8 cellular contexts compared by ENCODE assay signal in the genomic region with DNA sequence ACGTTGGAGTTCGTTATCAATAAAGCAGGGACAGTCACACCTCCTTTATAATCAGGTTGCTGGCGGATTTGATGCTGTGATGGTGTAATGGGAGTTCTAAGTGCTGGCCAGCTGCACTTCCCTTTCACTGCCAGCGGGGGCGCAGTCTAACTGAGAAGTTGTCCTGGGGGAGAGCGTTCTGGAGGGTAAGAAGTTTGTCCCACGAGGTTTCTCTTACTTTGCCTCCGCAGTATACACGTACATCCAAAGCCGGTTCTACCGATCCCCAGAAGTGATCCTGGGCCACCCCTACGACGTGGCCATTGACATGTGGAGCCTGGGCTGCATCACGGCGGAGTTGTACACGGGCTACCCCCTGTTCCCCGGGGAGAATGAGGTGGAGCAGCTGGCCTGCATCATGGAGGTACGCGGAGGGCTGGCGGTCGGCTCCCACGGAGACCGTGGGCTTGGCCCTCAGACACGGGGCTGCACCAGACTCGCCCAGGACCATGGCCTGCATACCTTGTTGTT. TPM values are rescaled to one million over a fixed set of nuclear protein-coding genes. Genes with fewer than 3 reads are reported as not detected.
DNase-seq lines count a peak whose midpoint lies in the region; ATAC-seq and TF ChIP-seq lines count a peak whose summit lies in the region.

No MANE protein-coding gene starts in this region.

- POLR2A ChIA-PET in OCI-LY7 (lab: Charles Lee), result interaction anchor here (1.0 to 1.1 kb wide), 2 partner anchors 13 to 44 kb away, joined by 3 read pairs; no protein-coding TSS in a partner anchor

- H3K4me3 ChIP-seq in HUES48 (ENCODE audit: low read depth, low read length), result peak overlapping the region; percentile 79
- H3K4me3 ChIP-seq in OCI-LY7 (ENCODE audit: low read depth, low read length, poor library complexity, severe bottlenecking), result peak overlapping the region; percentile 83
- peak overlapping the region; percentile 84 to 99 for H3K4me3 ChIP-seq in esophagus (ENCODE audit: low read depth in 1 of 2, low read length in 2 of 2)
- H3K4me3 ChIP-seq in muscle layer of colon (ENCODE audit: low read depth in 1 of 2, low read length in 2 of 2), result peak overlapping the region; percentile 80 to 99

- H4K20me1 ChIP-seq in OCI-LY7 (ENCODE audit: insufficient read depth, low read length), result no peaks in the 10 kb centered on the region

- peaks cover 3% of the 10 kb centered on the region; the same call in 1 of the 2 replicates for H3K4me1 ChIP-seq in HUES48 (ENCODE audit: control insufficient read depth, insufficient read depth, low read length)
- no peaks in the 10 kb centered on the region for H3K4me1 ChIP-seq in OCI-LY7 (ENCODE audit: insufficient read depth, low read length, poor library complexity, severe bottlenecking)
- H3K4me1 ChIP-seq in esophagus (ENCODE audit: control insufficient read depth in 2 of 2, insufficient read depth in 2 of 2, low read length in 1 of 2), result peaks cover 0 to 2% of the 10 kb centered on the region in 2 donors
- peaks cover 4% of the 10 kb centered on the region for H3K4me1 ChIP-seq in muscle layer of colon (ENCODE audit: insufficient read depth, low read length)

- no peaks in the 10 kb centered on the region for H3K9me2 ChIP-seq in OCI-LY7 (ENCODE audit: insufficient read depth, low read length)

- CTCF ChIA-PET in OCI-LY7 (lab: Charles Lee; ENCODE audit: unreplicated experiment), result no interaction called here

- no peaks in the 10 kb centered on the region for H3K36me3 ChIP-seq in HUES48 (ENCODE audit: control insufficient read depth, insufficient read depth, low read length)
- H3K36me3 ChIP-seq in OCI-LY7 (ENCODE audit: insufficient read depth, low read length), result no peaks in the 10 kb centered on the region
- no peaks in the 10 kb centered on the region for H3K36me3 ChIP-seq in esophagus (ENCODE audit: control insufficient read depth in 2 of 2, insufficient read depth in 2 of 2, low read length in 1 of 2)
- H3K36me3 ChIP-seq in muscle layer of colon (ENCODE audit: insufficient read depth, low read length), result peaks cover 6% of the 10 kb centered on the region

- peak; percentile 88 for DNase-seq in DMS114 treated with DMSO at 0.1 percent for 48 hours (lab: John Stamatoyannopoulos, UW; ENCODE audit: unreplicated experiment)
- DNase-seq in OCI-LY7 (ENCODE audit: low spot score), result peak; percentile 89
- DNase-seq in activated T-cell treated with anti-CD3 and anti-CD28 coated beads, Interleukin-2, amount 50 U/mL, for 1 hour, result peak; percentile 82
- peak; percentile 52 to 60 for DNase-seq in stimulated activated CD8-positive, alpha-beta memory T cell treated with anti-CD3 and anti-CD28 coated beads, Interleukin-7, amount 100 ng/mL, for 1 hour (ENCODE audit: low read depth in 2 of 2)

- H2AFZ ChIP-seq in OCI-LY7 (ENCODE audit: low read length), result peak overlapping the region; percentile 93

- intact Hi-C loops in OCI-LY7 (cut with micrococcal nuclease; ENCODE audit: unreplicated experiment), result loop anchor here (1.0 to 2.0 kb wide), 2 partner anchors 44 to 66 kb away; a partner anchor contains a TSS

- H3K9ac ChIP-seq in HUES48 (ENCODE audit: low read depth, low read length) (peak overlapping the region; percentile 65), muscle layer of colon (ENCODE audit: low read length) (peak overlapping the region; percentile 91)

- BruUV-seq in OCI-LY7 (replicated peaks; lab: Mats Ljungman, UMichigan), result no TSS peak

- no peaks in the 10 kb centered on the region for H3K27me3 ChIP-seq in HUES48 (ENCODE audit: control insufficient read depth, insufficient read depth, low read length)
- H3K27me3 ChIP-seq in esophagus (ENCODE audit: control insufficient read depth in 1 of 2, insufficient read depth in 2 of 2, low read length in 2 of 2), result no peaks in the 10 kb centered on the region
- no peaks in the 10 kb centered on the region for H3K27me3 ChIP-seq in muscle layer of colon (ENCODE audit: control insufficient read depth in 1 of 2, insufficient read depth in 2 of 2, low read length in 2 of 2)

- H3K79me2 ChIP-seq in OCI-LY7 (ENCODE audit: insufficient read depth, low read depth, low read length), result peaks cover 14% of the 10 kb centered on the region; the same call in 1 of the 2 replicates

- H3K27ac ChIP-seq in HUES48 (ENCODE audit: low read depth, low read length) (no peak overlapping the region), OCI-LY7 (ENCODE audit: low read depth, low read length, poor library complexity, severe bottlenecking) (no peak overlapping the region), esophagus (ENCODE audit: low read depth in 2 of 2, low read length in 1 of 2) (peak overlapping the region; percentile 52 to 65), muscle layer of colon (ENCODE audit: low read depth, low read length) (peak overlapping the region; percentile 89)

- ATAC-seq in GM21381 (IDR thresholded peaks at IDR 0.05; ENCODE audit: unreplicated experiment), result peak; percentile 95

- H3K4me2 ChIP-seq in OCI-LY7 (ENCODE audit: low read length), result peak overlapping the region; percentile 72

- TF ChIP-seq CTCF in OCI-LY7 (conservative IDR thresholded peaks at IDR 0.05; ENCODE audit: low read length), result peak; percentile 97

- WGBS in esophagus, 2 donors, result 2 to 3% methylated on average over 25 of the region's 25 CpGs

- H3K9me3 ChIP-seq in HUES48 (ENCODE audit: control insufficient read depth, insufficient read depth, low read length) (no peaks in the 10 kb centered on the region), OCI-LY7 (ENCODE audit: low read length) (no peaks in the 10 kb centered on the region), esophagus (ENCODE audit: control insufficient read depth in 2 of 2, insufficient read depth in 1 of 2, low read depth in 1 of 2, low read length in 1 of 2) (no peaks in the 10 kb centered on the region), muscle layer of colon (ENCODE audit: low read length) (no peaks in the 10 kb centered on the region)

RNA-seq across cellular contexts. Expression of a gene that starts 42.7 kb away (rescaled TPM):
- total RNA-seq in OCI-LY7 (2014; rRNA removed; shearing (Covaris generic)), result 32.3 and 33.9 TPM in 2 replicates
- 21.3 and 23.1 TPM in 2 replicates for total RNA-seq in OCI-LY7 (2022)
- 10 to 100 TPM; 27.1 to 34.7 TPM for polyA plus RNA-seq in esophagus

RNA-seq across cellular contexts. Expression of a gene that starts 44.1 kb away (rescaled TPM):
- 0.92 and 1.2 TPM in 2 replicates for total RNA-seq in OCI-LY7 (2014; rRNA removed; shearing (Covaris generic))
- 2.4 and 3.7 TPM in 2 replicates for total RNA-seq in OCI-LY7 (2022)
- under 1 TPM; 0.36 to 0.75 TPM for polyA plus RNA-seq in esophagus

RNA-seq across cellular contexts. Expression of a gene that starts 44.2 kb away (rescaled TPM):
- 69.1 and 72.0 TPM in 2 replicates for total RNA-seq in OCI-LY7 (2014; rRNA removed; shearing (Covaris generic))
- total RNA-seq in OCI-LY7 (2022), result 83.9 and 123 TPM in 2 replicates
- 10 to 100 TPM; 43.5 to 69.3 TPM for polyA plus RNA-seq in esophagus

Comparison
In these comparisons a context has a peak if more than half of its experiments do, and no peak if none do; other contexts are left out.
1. H3K27ac ChIP-seq: peak in esophagus (2 of 2) and muscle layer of colon (single experiment); none in HUES48 (single experiment) and OCI-LY7 (single experiment).
2. Peak in every context shown above with its lines, with median percentiles within 50 percentile points of each other: DNase-seq and H3K4me3 ChIP-seq.